Comparison of ENCODE assay signal across 10 cellular contexts in the genomic region with DNA sequence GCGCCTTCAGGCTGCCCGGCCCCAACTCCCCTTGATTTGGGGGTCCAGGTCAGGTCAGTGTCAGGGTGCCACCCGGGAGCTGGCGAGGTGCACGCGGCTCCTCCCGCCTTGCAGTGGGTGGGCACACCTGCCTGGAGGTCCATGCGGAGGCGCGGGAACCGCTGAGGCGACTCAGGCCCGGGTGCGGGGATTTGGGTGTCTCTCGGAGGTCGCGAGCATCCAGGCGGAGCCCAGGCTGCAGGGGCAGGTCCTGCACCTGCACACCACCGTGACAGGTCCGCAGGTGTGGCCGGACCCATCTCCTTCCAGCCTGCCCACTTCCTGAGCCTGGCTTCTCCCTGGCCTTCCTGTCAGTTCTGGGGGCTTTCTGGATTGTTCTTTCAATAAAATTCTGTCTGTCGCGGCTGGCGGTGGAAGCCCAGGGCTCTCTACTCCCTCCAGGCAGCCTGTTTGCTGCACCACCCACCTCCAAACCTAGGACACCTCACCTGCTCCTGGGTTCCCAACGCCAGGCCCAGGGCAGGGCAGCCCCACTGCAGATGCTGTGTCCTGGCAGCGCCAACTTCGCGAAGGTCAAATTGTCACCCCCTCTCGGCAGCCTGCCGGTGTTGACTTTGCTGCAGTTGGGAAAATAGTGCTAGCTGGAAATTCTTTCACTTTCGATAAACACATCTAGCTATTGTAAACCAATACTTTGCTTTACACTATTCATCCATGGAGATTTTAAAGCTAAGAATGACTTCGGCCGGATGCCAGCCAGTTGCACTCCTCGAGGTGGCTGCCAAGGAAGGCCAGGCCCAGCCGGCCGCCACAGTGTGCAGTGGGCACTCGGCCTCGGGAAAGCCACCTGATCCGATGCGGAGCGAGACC. TPM values are rescaled to one million over a fixed set of nuclear protein-coding genes. Genes with fewer than 3 reads are reported as not detected.
A peak's percentile ranks its signal among the peaks of the same experiment; 100 is the strongest.
DNase-seq lines count a peak whose midpoint lies in the region; ATAC-seq and TF ChIP-seq lines count a peak whose summit lies in the region.
"Had no signal": no experiment of that assay in that cellular context is flagged by ENCODE, and none has a peak within 500 bp of the region (broad histone marks: within the 10 kb centered on the region; RNA-seq: fewer than 3 reads in every experiment).

No MANE protein-coding gene starts in this region.

- TF ChIP-seq CTCF in uterus (IDR thresholded peaks at IDR 0.05), result no peak

- peaks cover 2% of the 10 kb centered on the region for H3K4me1 Mint-ChIP-seq in activated naive CD8-positive, alpha-beta T cell treated with anti-CD3 and anti-CD28 coated beads for 36 hours
- H3K4me1 Mint-ChIP-seq in activated naive CD8-positive, alpha-beta T cell treated with anti-CD3 and anti-CD28 coated beads, Interleukin-2, amount 50 U/mL, for 24 hours, result peaks cover 4% of the 10 kb centered on the region
- no peaks in the 10 kb centered on the region for H3K4me1 Mint-ChIP-seq in activated CD4-positive, alpha-beta memory T cell treated with anti-CD3 and anti-CD28 coated beads, Interleukin-2, amount 10 ng/mL, durations not matched to agents 7 days and 5 days

- no peak overlapping the region for H3K4me3 Mint-ChIP-seq in activated naive CD8-positive, alpha-beta T cell treated with anti-CD3 and anti-CD28 coated beads for 36 hours
- H3K4me3 Mint-ChIP-seq in activated naive CD8-positive, alpha-beta T cell treated with anti-CD3 and anti-CD28 coated beads, Interleukin-2, amount 50 U/mL, for 24 hours, result no peak overlapping the region
- H3K4me3 Mint-ChIP-seq in activated CD4-positive, alpha-beta memory T cell treated with anti-CD3 and anti-CD28 coated beads, Interleukin-2, amount 10 ng/mL, durations not matched to agents 7 days and 5 days, result no peak overlapping the region

- H3K9me3 ChIP-seq in duodenal mucosa (ENCODE audit: control insufficient read depth in 1 of 2, low read length in 2 of 2) (no peaks in the 10 kb centered on the region), mesodermal cell (ENCODE audit: control insufficient read depth, low read length) (peaks cover 4% of the 10 kb centered on the region), uterus (no peaks in the 10 kb centered on the region)

- H3K9ac ChIP-seq in duodenal mucosa (ENCODE audit: low read depth in 1 of 2, low read length in 2 of 2), result peak overlapping the region; percentile 33 to 57

- peak overlapping the region; percentile 32 for H3K27ac ChIP-seq in duodenal mucosa (ENCODE audit: low read depth, low read length)
- H3K27ac ChIP-seq in mesodermal cell (ENCODE audit: low read depth, low read length, severe bottlenecking), result peak overlapping the region; percentile 59
- peak overlapping the region in 1 of 2 donors; percentile 64 for H3K27ac ChIP-seq in uterus

- H3K36me3 ChIP-seq in duodenal mucosa (ENCODE audit: control insufficient read depth in 1 of 2, insufficient read depth in 2 of 2, low read length in 2 of 2) (no peaks in the 10 kb centered on the region), mesodermal cell (ENCODE audit: control insufficient read depth, insufficient read depth, low read length) (no peaks in the 10 kb centered on the region), uterus (no peaks in the 10 kb centered on the region)

- DNase-seq in activated naive CD8-positive, alpha-beta T cell treated with anti-CD3 and anti-CD28 coated beads for 36 hours, result no peak
- DNase-seq in activated naive CD8-positive, alpha-beta T cell treated with anti-CD3 and anti-CD28 coated beads, Interleukin-2, amount 50 U/mL, for 24 hours, result no peak
- DNase-seq in uterus (peak; percentile 37 to 38), NCI-H2227 (lab: John Stamatoyannopoulos, UW; ENCODE audit: unreplicated experiment) (no peak), SHP77 (lab: John Stamatoyannopoulos, UW) (no peak)
- DNase-seq in activated CD4-positive, alpha-beta memory T cell treated with anti-CD3 and anti-CD28 coated beads, Interleukin-2, amount 10 ng/mL, durations not matched to agents 7 days and 5 days, result no peak
- DNase-seq: KG1 had no signal

- ATAC-seq in activated naive CD8-positive, alpha-beta T cell treated with anti-CD3 and anti-CD28 coated beads, Interleukin-2, amount 50 U/mL, for 24 hours, result no peak
- ATAC-seq: stimulated activated naive CD8-positive, alpha-beta T cell treated with anti-CD3 and anti-CD28 coated beads, Interleukin-15, amount 100 ng/mL, for 72 hours had no signal

- H3K27me3 Mint-ChIP-seq in activated naive CD8-positive, alpha-beta T cell treated with anti-CD3 and anti-CD28 coated beads for 36 hours, result peaks cover 39% of the 10 kb centered on the region
- H3K27me3 Mint-ChIP-seq in activated naive CD8-positive, alpha-beta T cell treated with anti-CD3 and anti-CD28 coated beads, Interleukin-2, amount 50 U/mL, for 24 hours, result peaks cover 33% of the 10 kb centered on the region
- peaks cover 2% of the 10 kb centered on the region for H3K27me3 Mint-ChIP-seq in activated CD4-positive, alpha-beta memory T cell treated with anti-CD3 and anti-CD28 coated beads, Interleukin-2, amount 10 ng/mL, durations not matched to agents 7 days and 5 days

- peak overlapping the region; percentile 46 to 52 for H3K4me3 ChIP-seq in duodenal mucosa (ENCODE audit: low read depth in 1 of 2, low read length in 2 of 2)
- H3K4me3 ChIP-seq in mesodermal cell (ENCODE audit: extremely low read depth, insufficient read depth, low read length, poor library complexity, severe bottlenecking), result no peak overlapping the region
- H3K4me3 ChIP-seq in uterus, result peak overlapping the region in 1 of 2 donors; percentile 7

- H3K9me3 Mint-ChIP-seq in activated naive CD8-positive, alpha-beta T cell treated with anti-CD3 and anti-CD28 coated beads for 36 hours, result no peaks in the 10 kb centered on the region
- peaks cover 4% of the 10 kb centered on the region for H3K9me3 Mint-ChIP-seq in activated naive CD8-positive, alpha-beta T cell treated with anti-CD3 and anti-CD28 coated beads, Interleukin-2, amount 50 U/mL, for 24 hours
- peaks cover 3% of the 10 kb centered on the region for H3K9me3 Mint-ChIP-seq in activated CD4-positive, alpha-beta memory T cell treated with anti-CD3 and anti-CD28 coated beads, Interleukin-2, amount 10 ng/mL, durations not matched to agents 7 days and 5 days

- intact Hi-C loops in uterus (cut with DNase I; ENCODE audit: low total_unique reads), result no loop called here

- 86 to 89% methylated on average over 34 to 39 of the region's 41 CpGs for WGBS in mesodermal cell (ENCODE audit: insufficient coverage in 2 of 2), 2 experiments

- POLR2A ChIA-PET in activated CD4-positive, alpha-beta memory T cell treated with anti-CD3 and anti-CD28 coated beads, Interleukin-2, amount 10 ng/mL, durations not matched to agents 7 days and 5 days (lab: Charles Lee), result no interaction called here

- CTCF ChIA-PET in activated CD4-positive, alpha-beta memory T cell treated with anti-CD3 and anti-CD28 coated beads, Interleukin-2, amount 10 ng/mL, durations not matched to agents 7 days and 5 days (lab: Charles Lee), result no interaction called here

- peaks cover 33 to 47% of the 10 kb centered on the region in 2 donors for H3K27me3 ChIP-seq in duodenal mucosa (ENCODE audit: control insufficient read depth in 1 of 2, insufficient read depth in 2 of 2, low read length in 2 of 2)
- H3K27me3 ChIP-seq in uterus, result peaks cover 0 to 5% of the 10 kb centered on the region in 2 donors

- H3K27ac Mint-ChIP-seq in activated naive CD8-positive, alpha-beta T cell treated with anti-CD3 and anti-CD28 coated beads for 36 hours, result peak overlapping the region; percentile 66
- no peak overlapping the region for H3K27ac Mint-ChIP-seq in activated naive CD8-positive, alpha-beta T cell treated with anti-CD3 and anti-CD28 coated beads, Interleukin-2, amount 50 U/mL, for 24 hours
- H3K27ac Mint-ChIP-seq in activated CD4-positive, alpha-beta memory T cell treated with anti-CD3 and anti-CD28 coated beads, Interleukin-2, amount 10 ng/mL, durations not matched to agents 7 days and 5 days, result no peak overlapping the region
- H3K27ac Mint-ChIP-seq: stimulated activated naive CD8-positive, alpha-beta T cell treated with anti-CD3 and anti-CD28 coated beads, Interleukin-15, amount 100 ng/mL, for 72 hours had no signal

- H3K36me3 Mint-ChIP-seq in activated naive CD8-positive, alpha-beta T cell treated with anti-CD3 and anti-CD28 coated beads for 36 hours, result no peaks in the 10 kb centered on the region
- peaks cover 3% of the 10 kb centered on the region for H3K36me3 Mint-ChIP-seq in activated naive CD8-positive, alpha-beta T cell treated with anti-CD3 and anti-CD28 coated beads, Interleukin-2, amount 50 U/mL, for 24 hours (ENCODE audit: low read depth)
- H3K36me3 Mint-ChIP-seq in activated CD4-positive, alpha-beta memory T cell treated with anti-CD3 and anti-CD28 coated beads, Interleukin-2, amount 10 ng/mL, durations not matched to agents 7 days and 5 days (ENCODE audit: low read depth), result no peaks in the 10 kb centered on the region

- H3K4me1 ChIP-seq in duodenal mucosa (ENCODE audit: control insufficient read depth in 1 of 2, insufficient read depth in 2 of 2, low read length in 2 of 2), result peaks cover 14 to 18% of the 10 kb centered on the region in 2 donors
- H3K4me1 ChIP-seq in mesodermal cell (ENCODE audit: control insufficient read depth, insufficient read depth, low read length, poor library complexity, severe bottlenecking), result peaks cover 26% of the 10 kb centered on the region
- H3K4me1 ChIP-seq in uterus, result peaks cover 4 to 9% of the 10 kb centered on the region in 2 donors

- no peak for TF ChIP-seq POLR2A in uterus (IDR thresholded peaks at IDR 0.05)

RNA-seq across cellular contexts. Expression of gene FGFRL1, which starts 35.9 kb away (rescaled TPM):
- total RNA-seq in activated naive CD8-positive, alpha-beta T cell treated with anti-CD3 and anti-CD28 coated beads for 36 hours, result 10 to 100 TPM; 17.0 to 17.2 TPM
- 33.4 TPM for polyA plus RNA-seq in mesodermal cell (2013, experiment 1 of 2)
- polyA plus RNA-seq in mesodermal cell (2013, experiment 2 of 2), result 29.9 TPM
- total RNA-seq in uterus, result 10 to 100 TPM in 2 of 4 donors, 1 to 10 TPM in 2; 2.8 to 24.8 (median 13.9) TPM
- total RNA-seq in activated CD4-positive, alpha-beta memory T cell treated with anti-CD3 and anti-CD28 coated beads, Interleukin-2, amount 10 ng/mL, durations not matched to agents 7 days and 5 days, result 1 to 10 TPM; 7.1 to 8.9 TPM

RNA-seq across cellular contexts. Expression of gene SLC26A1, which starts 54.1 kb away (rescaled TPM):
- total RNA-seq in activated naive CD8-positive, alpha-beta T cell treated with anti-CD3 and anti-CD28 coated beads for 36 hours, result under 1 TPM; 0.20 to 0.21 TPM
- polyA plus RNA-seq in mesodermal cell (2013, experiment 1 of 2), result not detected
- polyA plus RNA-seq in mesodermal cell (2013, experiment 2 of 2), result not detected
- total RNA-seq in uterus, result under 1 TPM in 2 of 4 donors, not detected in 2; 0.07 to 0.12 TPM
- total RNA-seq in activated CD4-positive, alpha-beta memory T cell treated with anti-CD3 and anti-CD28 coated beads, Interleukin-2, amount 10 ng/mL, durations not matched to agents 7 days and 5 days, result under 1 TPM in 1 of 2 experiments, not detected in 1; 0.20 TPM

Comparison
In these comparisons a context has a peak if more than half of its experiments do, and no peak if none do; other contexts are left out.
1. DNase-seq: peak in uterus (2 of 2); none in activated naive CD8-positive, alpha-beta T cell treated with anti-CD3 and anti-CD28 coated beads for 36 hours (single experiment), activated naive CD8-positive, alpha-beta T cell treated with anti-CD3 and anti-CD28 coated beads, Interleukin-2, amount 50 U/mL, for 24 hours (single experiment), NCI-H2227 (single experiment), activated CD4-positive, alpha-beta memory T cell treated with anti-CD3 and anti-CD28 coated beads, Interleukin-2, amount 10 ng/mL, durations not matched to agents 7 days and 5 days (single experiment) and SHP77 (0 of 2).